In the genomic region with DNA sequence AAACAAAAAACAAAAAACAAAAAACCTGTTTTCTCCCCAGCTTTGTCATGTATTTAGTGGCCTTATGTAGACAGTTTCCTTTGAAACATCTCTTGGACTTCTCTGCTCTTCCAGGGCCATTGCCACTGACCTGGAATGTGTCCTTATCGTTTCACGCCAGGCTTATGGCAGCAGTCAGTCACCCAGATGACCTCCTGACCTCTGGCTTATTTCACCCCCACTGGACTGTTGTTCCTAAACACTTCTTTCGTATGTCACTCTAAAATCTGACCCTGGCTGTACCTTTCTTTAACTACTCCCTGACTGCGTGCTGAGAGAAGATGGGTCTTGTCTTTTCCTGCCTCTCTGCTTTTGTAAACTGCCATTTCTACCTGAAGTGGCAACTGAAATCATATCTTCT, we compare ENCODE assay signal across 1 cellular context.
TF ChIP-seq lines count a peak whose summit lies in the region.

No MANE protein-coding gene starts in this region.

TF ChIP-seq in K562, 482 proteins besides CTCF, POLR2A, EP300 and RAD21 (continued from another document and continues in another):
- TF ChIP-seq, protein P1, sequence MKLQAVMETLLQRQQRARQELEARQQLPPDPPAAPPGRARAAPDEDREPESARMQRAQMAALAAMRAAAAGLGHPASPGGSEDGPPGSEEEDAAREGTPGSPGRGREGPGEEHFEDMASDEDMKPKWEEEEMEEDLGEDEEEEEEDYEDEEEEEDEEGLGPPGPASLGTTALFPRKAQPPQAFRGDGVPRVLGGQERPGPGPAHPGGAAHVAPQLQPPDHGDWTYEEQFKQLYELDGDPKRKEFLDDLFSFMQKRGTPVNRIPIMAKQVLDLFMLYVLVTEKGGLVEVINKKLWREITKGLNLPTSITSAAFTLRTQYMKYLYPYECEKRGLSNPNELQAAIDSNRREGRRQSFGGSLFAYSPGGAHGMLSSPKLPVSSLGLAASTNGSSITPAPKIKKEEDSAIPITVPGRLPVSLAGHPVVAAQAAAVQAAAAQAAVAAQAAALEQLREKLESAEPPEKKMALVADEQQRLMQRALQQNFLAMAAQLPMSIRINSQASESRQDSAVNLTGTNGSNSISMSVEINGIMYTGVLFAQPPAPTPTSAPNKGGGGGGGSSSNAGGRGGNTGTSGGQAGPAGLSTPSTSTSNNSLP (IDR thresholded peaks at IDR 0.05; ENCODE audit: borderline replicate concordance, low read depth, low read length), result no peak
- no peak for TF ChIP-seq POLR3A (IDR thresholded peaks at IDR 0.05; ENCODE audit: borderline replicate concordance, extremely low read depth, insufficient read depth, insufficient read length)
- TF ChIP-seq NUFIP1 (IDR thresholded peaks at IDR 0.05; ENCODE audit: partially characterized antibody), result no peak
- TF ChIP-seq PTTG1 (tag; IDR thresholded peaks at IDR 0.05; ENCODE audit: low read depth), result no peak
- TF ChIP-seq U2AF1 (optimal IDR thresholded peaks at IDR 0.05; ENCODE audit: low read depth, low read length), result no peak
- no peak for TF ChIP-seq ZFX (CRISPR knock-in tag; IDR thresholded peaks at IDR 0.05)
- TF ChIP-seq MTA2 (IDR thresholded peaks at IDR 0.05; ENCODE audit: low read depth), result peak; percentile 91
- TF ChIP-seq RBM17 (IDR thresholded peaks at IDR 0.05; ENCODE audit: borderline replicate concordance, low read depth, low read length), result no peak
- TF ChIP-seq, protein P2, sequence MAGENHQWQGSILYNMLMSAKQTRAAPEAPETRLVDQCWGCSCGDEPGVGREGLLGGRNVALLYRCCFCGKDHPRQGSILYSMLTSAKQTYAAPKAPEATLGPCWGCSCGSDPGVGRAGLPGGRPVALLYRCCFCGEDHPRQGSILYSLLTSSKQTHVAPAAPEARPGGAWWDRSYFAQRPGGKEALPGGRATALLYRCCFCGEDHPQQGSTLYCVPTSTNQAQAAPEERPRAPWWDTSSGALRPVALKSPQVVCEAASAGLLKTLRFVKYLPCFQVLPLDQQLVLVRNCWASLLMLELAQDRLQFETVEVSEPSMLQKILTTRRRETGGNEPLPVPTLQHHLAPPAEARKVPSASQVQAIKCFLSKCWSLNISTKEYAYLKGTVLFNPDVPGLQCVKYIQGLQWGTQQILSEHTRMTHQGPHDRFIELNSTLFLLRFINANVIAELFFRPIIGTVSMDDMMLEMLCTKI (IDR thresholded peaks at IDR 0.05; ENCODE audit: partially characterized antibody), result no peak
- no peak for TF ChIP-seq FOXP1 (CRISPR knock-in tag; IDR thresholded peaks at IDR 0.05)
- TF ChIP-seq ZNF584 (CRISPR knock-in tag; IDR thresholded peaks at IDR 0.05; ENCODE audit: low read depth), result no peak
- peak; percentile 96 for TF ChIP-seq HDAC2 (IDR thresholded peaks at IDR 0.05)
- TF ChIP-seq, protein P3, sequence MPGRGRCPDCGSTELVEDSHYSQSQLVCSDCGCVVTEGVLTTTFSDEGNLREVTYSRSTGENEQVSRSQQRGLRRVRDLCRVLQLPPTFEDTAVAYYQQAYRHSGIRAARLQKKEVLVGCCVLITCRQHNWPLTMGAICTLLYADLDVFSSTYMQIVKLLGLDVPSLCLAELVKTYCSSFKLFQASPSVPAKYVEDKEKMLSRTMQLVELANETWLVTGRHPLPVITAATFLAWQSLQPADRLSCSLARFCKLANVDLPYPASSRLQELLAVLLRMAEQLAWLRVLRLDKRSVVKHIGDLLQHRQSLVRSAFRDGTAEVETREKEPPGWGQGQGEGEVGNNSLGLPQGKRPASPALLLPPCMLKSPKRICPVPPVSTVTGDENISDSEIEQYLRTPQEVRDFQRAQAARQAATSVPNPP (IDR thresholded peaks at IDR 0.05; ENCODE audit: borderline replicate concordance, insufficient read depth, insufficient read length), result no peak
- TF ChIP-seq, protein P4, sequence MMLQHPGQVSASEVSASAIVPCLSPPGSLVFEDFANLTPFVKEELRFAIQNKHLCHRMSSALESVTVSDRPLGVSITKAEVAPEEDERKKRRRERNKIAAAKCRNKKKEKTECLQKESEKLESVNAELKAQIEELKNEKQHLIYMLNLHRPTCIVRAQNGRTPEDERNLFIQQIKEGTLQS (IDR thresholded peaks at IDR 0.05), result peak; percentile 43; the same call in 1 of the 2 replicates
- TF ChIP-seq, protein P4 (CRISPR knock-in tag; conservative IDR thresholded peaks at IDR 0.05), result no peak
- TF ChIP-seq, protein P5, sequence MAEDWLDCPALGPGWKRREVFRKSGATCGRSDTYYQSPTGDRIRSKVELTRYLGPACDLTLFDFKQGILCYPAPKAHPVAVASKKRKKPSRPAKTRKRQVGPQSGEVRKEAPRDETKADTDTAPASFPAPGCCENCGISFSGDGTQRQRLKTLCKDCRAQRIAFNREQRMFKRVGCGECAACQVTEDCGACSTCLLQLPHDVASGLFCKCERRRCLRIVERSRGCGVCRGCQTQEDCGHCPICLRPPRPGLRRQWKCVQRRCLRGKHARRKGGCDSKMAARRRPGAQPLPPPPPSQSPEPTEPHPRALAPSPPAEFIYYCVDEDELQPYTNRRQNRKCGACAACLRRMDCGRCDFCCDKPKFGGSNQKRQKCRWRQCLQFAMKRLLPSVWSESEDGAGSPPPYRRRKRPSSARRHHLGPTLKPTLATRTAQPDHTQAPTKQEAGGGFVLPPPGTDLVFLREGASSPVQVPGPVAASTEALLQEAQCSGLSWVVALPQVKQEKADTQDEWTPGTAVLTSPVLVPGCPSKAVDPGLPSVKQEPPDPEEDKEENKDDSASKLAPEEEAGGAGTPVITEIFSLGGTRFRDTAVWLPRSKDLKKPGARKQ (CRISPR knock-in tag; IDR thresholded peaks at IDR 0.05), result no peak
- TF ChIP-seq ZNF184 (CRISPR knock-in tag; IDR thresholded peaks at IDR 0.05), result no peak
- TF ChIP-seq, protein P6, sequence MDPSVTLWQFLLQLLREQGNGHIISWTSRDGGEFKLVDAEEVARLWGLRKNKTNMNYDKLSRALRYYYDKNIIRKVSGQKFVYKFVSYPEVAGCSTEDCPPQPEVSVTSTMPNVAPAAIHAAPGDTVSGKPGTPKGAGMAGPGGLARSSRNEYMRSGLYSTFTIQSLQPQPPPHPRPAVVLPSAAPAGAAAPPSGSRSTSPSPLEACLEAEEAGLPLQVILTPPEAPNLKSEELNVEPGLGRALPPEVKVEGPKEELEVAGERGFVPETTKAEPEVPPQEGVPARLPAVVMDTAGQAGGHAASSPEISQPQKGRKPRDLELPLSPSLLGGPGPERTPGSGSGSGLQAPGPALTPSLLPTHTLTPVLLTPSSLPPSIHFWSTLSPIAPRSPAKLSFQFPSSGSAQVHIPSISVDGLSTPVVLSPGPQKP (CRISPR knock-in tag; IDR thresholded peaks at IDR 0.05), result no peak
- no peak for TF ChIP-seq NFE2L1 (tag; IDR thresholded peaks at IDR 0.05; ENCODE audit: borderline replicate concordance, low read depth)
- no peak for TF ChIP-seq ZKSCAN3 (CRISPR knock-in tag; IDR thresholded peaks at IDR 0.05)
- TF ChIP-seq RBM34 (IDR thresholded peaks at IDR 0.05; ENCODE audit: borderline replicate concordance, insufficient read depth, low read length), result no peak
- TF ChIP-seq, protein P7, sequence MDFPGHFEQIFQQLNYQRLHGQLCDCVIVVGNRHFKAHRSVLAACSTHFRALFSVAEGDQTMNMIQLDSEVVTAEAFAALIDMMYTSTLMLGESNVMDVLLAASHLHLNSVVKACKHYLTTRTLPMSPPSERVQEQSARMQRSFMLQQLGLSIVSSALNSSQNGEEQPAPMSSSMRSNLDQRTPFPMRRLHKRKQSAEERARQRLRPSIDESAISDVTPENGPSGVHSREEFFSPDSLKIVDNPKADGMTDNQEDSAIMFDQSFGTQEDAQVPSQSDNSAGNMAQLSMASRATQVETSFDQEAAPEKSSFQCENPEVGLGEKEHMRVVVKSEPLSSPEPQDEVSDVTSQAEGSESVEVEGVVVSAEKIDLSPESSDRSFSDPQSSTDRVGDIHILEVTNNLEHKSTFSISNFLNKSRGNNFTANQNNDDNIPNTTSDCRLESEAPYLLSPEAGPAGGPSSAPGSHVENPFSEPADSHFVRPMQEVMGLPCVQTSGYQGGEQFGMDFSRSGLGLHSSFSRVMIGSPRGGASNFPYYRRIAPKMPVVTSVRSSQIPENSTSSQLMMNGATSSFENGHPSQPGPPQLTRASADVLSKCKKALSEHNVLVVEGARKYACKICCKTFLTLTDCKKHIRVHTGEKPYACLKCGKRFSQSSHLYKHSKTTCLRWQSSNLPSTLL (IDR thresholded peaks at IDR 0.05), result no peak
- peak; percentile 86 to 95 for TF ChIP-seq TEAD1 (CRISPR knock-in tag; IDR thresholded peaks at IDR 0.05)
- TF ChIP-seq, protein P8, sequence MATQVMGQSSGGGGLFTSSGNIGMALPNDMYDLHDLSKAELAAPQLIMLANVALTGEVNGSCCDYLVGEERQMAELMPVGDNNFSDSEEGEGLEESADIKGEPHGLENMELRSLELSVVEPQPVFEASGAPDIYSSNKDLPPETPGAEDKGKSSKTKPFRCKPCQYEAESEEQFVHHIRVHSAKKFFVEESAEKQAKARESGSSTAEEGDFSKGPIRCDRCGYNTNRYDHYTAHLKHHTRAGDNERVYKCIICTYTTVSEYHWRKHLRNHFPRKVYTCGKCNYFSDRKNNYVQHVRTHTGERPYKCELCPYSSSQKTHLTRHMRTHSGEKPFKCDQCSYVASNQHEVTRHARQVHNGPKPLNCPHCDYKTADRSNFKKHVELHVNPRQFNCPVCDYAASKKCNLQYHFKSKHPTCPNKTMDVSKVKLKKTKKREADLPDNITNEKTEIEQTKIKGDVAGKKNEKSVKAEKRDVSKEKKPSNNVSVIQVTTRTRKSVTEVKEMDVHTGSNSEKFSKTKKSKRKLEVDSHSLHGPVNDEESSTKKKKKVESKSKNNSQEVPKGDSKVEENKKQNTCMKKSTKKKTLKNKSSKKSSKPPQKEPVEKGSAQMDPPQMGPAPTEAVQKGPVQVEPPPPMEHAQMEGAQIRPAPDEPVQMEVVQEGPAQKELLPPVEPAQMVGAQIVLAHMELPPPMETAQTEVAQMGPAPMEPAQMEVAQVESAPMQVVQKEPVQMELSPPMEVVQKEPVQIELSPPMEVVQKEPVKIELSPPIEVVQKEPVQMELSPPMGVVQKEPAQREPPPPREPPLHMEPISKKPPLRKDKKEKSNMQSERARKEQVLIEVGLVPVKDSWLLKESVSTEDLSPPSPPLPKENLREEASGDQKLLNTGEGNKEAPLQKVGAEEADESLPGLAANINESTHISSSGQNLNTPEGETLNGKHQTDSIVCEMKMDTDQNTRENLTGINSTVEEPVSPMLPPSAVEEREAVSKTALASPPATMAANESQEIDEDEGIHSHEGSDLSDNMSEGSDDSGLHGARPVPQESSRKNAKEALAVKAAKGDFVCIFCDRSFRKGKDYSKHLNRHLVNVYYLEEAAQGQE (CRISPR knock-in tag; IDR thresholded peaks at IDR 0.05; ENCODE audit: low read depth), result no peak
- TF ChIP-seq ZNF444 (CRISPR knock-in tag; IDR thresholded peaks at IDR 0.05), result no peak
- TF ChIP-seq HDAC8 (tag; IDR thresholded peaks at IDR 0.05), result no peak
- 0 out of 2 replicates have a peak, but pooled peaks have one; percentile 66 for TF ChIP-seq NFATC3 (IDR thresholded peaks at IDR 0.05)
- TF ChIP-seq, protein P9, sequence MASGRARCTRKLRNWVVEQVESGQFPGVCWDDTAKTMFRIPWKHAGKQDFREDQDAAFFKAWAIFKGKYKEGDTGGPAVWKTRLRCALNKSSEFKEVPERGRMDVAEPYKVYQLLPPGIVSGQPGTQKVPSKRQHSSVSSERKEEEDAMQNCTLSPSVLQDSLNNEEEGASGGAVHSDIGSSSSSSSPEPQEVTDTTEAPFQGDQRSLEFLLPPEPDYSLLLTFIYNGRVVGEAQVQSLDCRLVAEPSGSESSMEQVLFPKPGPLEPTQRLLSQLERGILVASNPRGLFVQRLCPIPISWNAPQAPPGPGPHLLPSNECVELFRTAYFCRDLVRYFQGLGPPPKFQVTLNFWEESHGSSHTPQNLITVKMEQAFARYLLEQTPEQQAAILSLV (tag; IDR thresholded peaks at IDR 0.05), result no peak
- TF ChIP-seq FOXA3 (CRISPR knock-in tag; conservative IDR thresholded peaks at IDR 0.05 in 1 of 2, IDR thresholded peaks at IDR 0.05 in 1 of 2), result no peak
- TF ChIP-seq, protein P10, sequence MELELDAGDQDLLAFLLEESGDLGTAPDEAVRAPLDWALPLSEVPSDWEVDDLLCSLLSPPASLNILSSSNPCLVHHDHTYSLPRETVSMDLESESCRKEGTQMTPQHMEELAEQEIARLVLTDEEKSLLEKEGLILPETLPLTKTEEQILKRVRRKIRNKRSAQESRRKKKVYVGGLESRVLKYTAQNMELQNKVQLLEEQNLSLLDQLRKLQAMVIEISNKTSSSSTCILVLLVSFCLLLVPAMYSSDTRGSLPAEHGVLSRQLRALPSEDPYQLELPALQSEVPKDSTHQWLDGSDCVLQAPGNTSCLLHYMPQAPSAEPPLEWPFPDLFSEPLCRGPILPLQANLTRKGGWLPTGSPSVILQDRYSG (tag; conservative IDR thresholded peaks at IDR 0.05; ENCODE audit: low read depth), result no peak
- TF ChIP-seq RB1 (IDR thresholded peaks at IDR 0.05; ENCODE audit: low read depth), result no peak
- TF ChIP-seq RFX7 (CRISPR knock-in tag; IDR thresholded peaks at IDR 0.05), result no peak
- TF ChIP-seq, protein P11, sequence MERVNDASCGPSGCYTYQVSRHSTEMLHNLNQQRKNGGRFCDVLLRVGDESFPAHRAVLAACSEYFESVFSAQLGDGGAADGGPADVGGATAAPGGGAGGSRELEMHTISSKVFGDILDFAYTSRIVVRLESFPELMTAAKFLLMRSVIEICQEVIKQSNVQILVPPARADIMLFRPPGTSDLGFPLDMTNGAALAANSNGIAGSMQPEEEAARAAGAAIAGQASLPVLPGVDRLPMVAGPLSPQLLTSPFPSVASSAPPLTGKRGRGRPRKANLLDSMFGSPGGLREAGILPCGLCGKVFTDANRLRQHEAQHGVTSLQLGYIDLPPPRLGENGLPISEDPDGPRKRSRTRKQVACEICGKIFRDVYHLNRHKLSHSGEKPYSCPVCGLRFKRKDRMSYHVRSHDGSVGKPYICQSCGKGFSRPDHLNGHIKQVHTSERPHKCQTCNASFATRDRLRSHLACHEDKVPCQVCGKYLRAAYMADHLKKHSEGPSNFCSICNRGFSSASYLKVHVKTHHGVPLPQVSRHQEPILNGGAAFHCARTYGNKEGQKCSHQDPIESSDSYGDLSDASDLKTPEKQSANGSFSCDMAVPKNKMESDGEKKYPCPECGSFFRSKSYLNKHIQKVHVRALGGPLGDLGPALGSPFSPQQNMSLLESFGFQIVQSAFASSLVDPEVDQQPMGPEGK (CRISPR knock-in tag; IDR thresholded peaks at IDR 0.05; ENCODE audit: borderline replicate concordance), result no peak
- TF ChIP-seq TGIF2 (CRISPR knock-in tag; IDR thresholded peaks at IDR 0.05), result no peak
- TF ChIP-seq NCOR1 (IDR thresholded peaks at IDR 0.05), result peak; percentile 89
- TF ChIP-seq POLR2AphosphoS2 (IDR thresholded peaks at IDR 0.05; ENCODE audit: low read length), result no peak
- TF ChIP-seq SMARCE1 (IDR thresholded peaks at IDR 0.05), result peak; percentile 90
- TF ChIP-seq ZBTB8A (IDR thresholded peaks at IDR 0.05; ENCODE audit: partially characterized antibody), result no peak
- no peak for TF ChIP-seq PHF8 (IDR thresholded peaks at IDR 0.05; ENCODE audit: borderline replicate concordance, low read length)
- TF ChIP-seq ADNP (tag; IDR thresholded peaks at IDR 0.05), result no peak
- no peak for TF ChIP-seq ZNF12 (CRISPR knock-in tag; IDR thresholded peaks at IDR 0.05)
- TF ChIP-seq TRIM28 (IDR thresholded peaks at IDR 0.05), result no peak; the same call in 1 of the 2 replicates
- peak; percentile 89 for TF ChIP-seq SMARCA4 (IDR thresholded peaks at IDR 0.05)
- TF ChIP-seq CHD2 (IDR thresholded peaks at IDR 0.05; ENCODE audit: low read depth, low read length), result no peak
- no peak for TF ChIP-seq NCOA2 (IDR thresholded peaks at IDR 0.05; ENCODE audit: partially characterized antibody in 2 of 2)
- TF ChIP-seq CSDE1 (IDR thresholded peaks at IDR 0.05), result no peak
- no peak for TF ChIP-seq MYC (IDR thresholded peaks at IDR 0.05; ENCODE audit: low read depth, low read length)
- TF ChIP-seq MYC (CRISPR knock-in tag; IDR thresholded peaks at IDR 0.05; ENCODE audit: borderline replicate concordance, low read depth), result no peak
- no peak for TF ChIP-seq EWSR1 (IDR thresholded peaks at IDR 0.05; ENCODE audit: borderline replicate concordance, low read depth, partially characterized antibody)
